8 cellular contexts compared by ENCODE assay signal in genomic region chrX:18887177-18887820, GRCh38.
DNase-seq lines count a peak whose midpoint lies in the region; ATAC-seq, FAIRE-seq and TF ChIP-seq lines count a peak whose summit lies in the region.

No MANE protein-coding gene starts in this region.

- peaks cover 16% of the 10 kb centered on the region for H3K36me3 Mint-ChIP-seq in MCF 10A (ENCODE audit: insufficient read depth, unreplicated experiment)
- H3K36me3 Mint-ChIP-seq in naive thymus-derived CD8-positive, alpha-beta T cell = no peaks in the 10 kb centered on the region

- no peak overlapping the region for H3K9ac ChIP-seq in mammary epithelial cell (ENCODE audit: insufficient read depth, low read length)
- H3K9ac ChIP-seq in H1 (replicated peaks in 1 of 4; ENCODE audit: extremely low read depth in 1 of 4, low read depth in 3 of 4, low read length in 3 of 4) = no peak overlapping the region

- no peak overlapping the region for H2BK120ac ChIP-seq in H1 (replicated peaks; ENCODE audit: low read depth, low read length)

- H2AK5ac ChIP-seq in H1 (ENCODE audit: low read depth, low read length) = no peak overlapping the region

- intact Hi-C loops in MCF 10A (cut with micrococcal nuclease) (loop anchor here (10.0 kb wide), 1 partner anchor 212 kb away; the partner anchor contains the start of gene RS1), mammary epithelial cell (cut with micrococcal nuclease) (loop anchor here (2.0 kb wide), 1 partner anchor 462 kb away; the partner anchor contains the start of gene CDKL5), vagina (cut with DNase I) (no loop called here)

- POLR2A ChIA-PET in MCF 10A (lab: Yijun Ruan, JAX) (interaction anchor here (0.5 to 1.6 kb wide), 5 partner anchors 8 to 477 kb away, joined by 3 to 8 read pairs (median 5); partner anchors contain the start of gene CDKL5), H1 (lab: Charles Lee; ENCODE audit: partially characterized antibody) (interaction anchor here (0.6 to 1.0 kb wide), 3 partner anchors 18 to 236 kb away, joined by 3 to 4 read pairs (median 3); no protein-coding TSS in a partner anchor)
- POLR2A ChIA-PET in naive thymus-derived CD8-positive, alpha-beta T cell (lab: Charles Lee) = interaction anchor here (0.8 to 2.4 kb wide), 3 partner anchors 10 to 224 kb away, joined by 3 to 10 read pairs (median 6); no protein-coding TSS in a partner anchor

- no peak overlapping the region for H3K23ac ChIP-seq in H1 (ENCODE audit: insufficient read length)

- no peak for TF ChIP-seq POLR2A in H1 (IDR thresholded peaks at IDR 0.05; ENCODE audit: control extremely low read depth in 1 of 2, low read depth in 2 of 2, low read length in 2 of 2)
- no peak for TF ChIP-seq POLR2A in vagina (IDR thresholded peaks at IDR 0.05)

- H2BK15ac ChIP-seq in H1 (ENCODE audit: low read length) = no peak overlapping the region

- H3K9me3 ChIP-seq in mammary epithelial cell (replicated peaks; ENCODE audit: insufficient read depth, low read length) (no peaks in the 10 kb centered on the region), H1 (ENCODE audit: insufficient read depth in 2 of 2, low read depth in 1 of 2, low read length in 1 of 2) (no peaks in the 10 kb centered on the region), vagina (no peaks in the 10 kb centered on the region)

- FAIRE-seq in H1 (lab: Jason Lieb, UNC) = no peak

- H2AFZ ChIP-seq in mammary epithelial cell (ENCODE audit: low read depth, low read length) (no peak overlapping the region), H1 (ENCODE audit: low read length) (no peak overlapping the region; the same call in 1 of the 2 replicates)

- peaks cover 15% of the 10 kb centered on the region for H3K4me1 ChIP-seq in mammary epithelial cell (ENCODE audit: insufficient read depth, low read length)
- H3K4me1 ChIP-seq in H1 (replicated peaks in 1 of 4; ENCODE audit: control insufficient read depth in 3 of 4, insufficient read depth in 4 of 4, low read length in 3 of 4) = peaks cover 0 to 10% (median 2%) of the 10 kb centered on the region in 4 experiments; a peak in 2 of 7 replicates
- peaks cover 5% of the 10 kb centered on the region for H3K4me1 ChIP-seq in vagina

- no peaks in the 10 kb centered on the region for H3K27me3 Mint-ChIP-seq in MCF 10A (ENCODE audit: insufficient read depth, unreplicated experiment)
- no peaks in the 10 kb centered on the region for H3K27me3 Mint-ChIP-seq in naive thymus-derived CD8-positive, alpha-beta T cell

- peak overlapping the region; percentile 85 for H3K4me3 Mint-ChIP-seq in MCF 10A (ENCODE audit: unreplicated experiment)
- H3K4me3 Mint-ChIP-seq in naive thymus-derived CD8-positive, alpha-beta T cell = peak overlapping the region; percentile 83 to 94 (median 90)

- H3K27me3 ChIP-seq in mammary epithelial cell (ENCODE audit: insufficient read depth, low read length) (no peaks in the 10 kb centered on the region), H1 (replicated peaks in 1 of 4; ENCODE audit: control insufficient read depth in 3 of 4, extremely low read depth in 1 of 4, insufficient read depth in 3 of 4, low read length in 3 of 4) (no peaks in the 10 kb centered on the region; a peak in 1 of 7 replicates), vagina (no peaks in the 10 kb centered on the region)

- no peak overlapping the region for H4K8ac ChIP-seq in H1 (ENCODE audit: extremely low read depth, insufficient read depth, low read length)

- H3K27ac ChIP-seq in mammary epithelial cell (ENCODE audit: insufficient read depth, low read depth, low read length) (no peak overlapping the region), H1 (ENCODE audit: low read depth, low read length) (no peak overlapping the region), vagina (peak overlapping the region; percentile 78)

- H3K36me3 ChIP-seq in mammary epithelial cell (ENCODE audit: insufficient read depth, low read length) = no peaks in the 10 kb centered on the region
- no peaks in the 10 kb centered on the region for H3K36me3 ChIP-seq in H1 (ENCODE audit: control insufficient read depth in 2 of 4, insufficient read depth in 4 of 4, low read length in 3 of 4)
- no peaks in the 10 kb centered on the region for H3K36me3 ChIP-seq in vagina

- peaks cover 24% of the 10 kb centered on the region for H3K4me1 Mint-ChIP-seq in MCF 10A (ENCODE audit: insufficient read depth, unreplicated experiment)
- peaks cover 17 to 42% (median 40%) of the 10 kb centered on the region in 4 donors for H3K4me1 Mint-ChIP-seq in naive thymus-derived CD8-positive, alpha-beta T cell

- in situ Hi-C loops in mammary epithelial cell (cut with MboI; ENCODE audit: low sequenced_read_pairs in 2 of 2) = no loop called here

- no peak overlapping the region; the same call in 1 of the 2 replicates for H3K18ac ChIP-seq in H1 (ENCODE audit: extremely low read depth, low read length)

- no peak overlapping the region for H2BK12ac ChIP-seq in H1 (ENCODE audit: low read depth, low read length)

- H3K4me3 ChIP-seq in mammary epithelial cell (replicated peaks in 1 of 3; ENCODE audit: insufficient read depth in 1 of 3, low read depth in 2 of 3, low read length in 3 of 3) (no peak overlapping the region), H1 (ENCODE audit: extremely low read depth in 1 of 4, insufficient read depth in 2 of 4, low read depth in 3 of 4, low read length in 4 of 4) (peak overlapping the region in 3 of 4 experiments; percentile 23 to 53 (median 24); a peak in 5 of 8 replicates), vagina (peak overlapping the region; percentile 31 to 39)

- peak overlapping the region; percentile 97 for H3K27ac Mint-ChIP-seq in MCF 10A (ENCODE audit: low read depth, unreplicated experiment)
- H3K27ac Mint-ChIP-seq in naive thymus-derived CD8-positive, alpha-beta T cell = peak overlapping the region; percentile 83 to 95 (median 92)

- no peaks in the 10 kb centered on the region for H3K79me1 ChIP-seq in H1 (ENCODE audit: low read depth, low read length)

- no peak for TF ChIP-seq CTCF in MCF 10A (IDR thresholded peaks at IDR 0.05; ENCODE audit: unreplicated experiment)
- no peak for TF ChIP-seq CTCF in mammary epithelial cell (conservative IDR thresholded peaks at IDR 0.05 in 1 of 2, IDR thresholded peaks at IDR 0.05 in 1 of 2; ENCODE audit: extremely low read depth in 1 of 2, insufficient read depth in 1 of 2, low read depth in 1 of 2, low read length in 2 of 2)
- no peak for TF ChIP-seq CTCF in H1 (IDR thresholded peaks at IDR 0.05; ENCODE audit: control extremely low read depth in 1 of 3, insufficient read depth in 1 of 3, low read depth in 1 of 3, low read length in 3 of 3)
- TF ChIP-seq CTCF in vagina (IDR thresholded peaks at IDR 0.05) = no peak

- H3K9me3 Mint-ChIP-seq in MCF 10A (ENCODE audit: unreplicated experiment) = peaks cover 4% of the 10 kb centered on the region
- H3K9me3 Mint-ChIP-seq in naive thymus-derived CD8-positive, alpha-beta T cell = peaks cover 0 to under 1% (median 0%) of the 10 kb centered on the region in 9 donors

- TF ChIP-seq EP300 in H1 (IDR thresholded peaks at IDR 0.05; ENCODE audit: borderline replicate concordance in 1 of 2, low read depth in 2 of 2, low read length in 2 of 2) = no peak

- CTCF ChIA-PET in MCF 10A (lab: Yijun Ruan, JAX) = interaction anchor here (0.6 to 2.5 kb wide), 5 partner anchors 8 to 491 kb away, joined by 3 to 18 read pairs (median 8); no protein-coding TSS in a partner anchor
- CTCF ChIA-PET in mammary epithelial cell (lab: Charles Lee; ENCODE audit: low non-redundant PET) = no interaction called here
- CTCF ChIA-PET in H1 (lab: Charles Lee; ENCODE audit: partially characterized antibody) = interaction anchor here (0.6 to 2.2 kb wide), 9 partner anchors 119 to 574 kb away, joined by 3 to 13 read pairs (median 3); no protein-coding TSS in a partner anchor

- BruUV-seq in MCF 10A (replicated peaks; lab: Mats Ljungman, UMichigan) = no TSS peak
- no TSS peak for BruUV-seq in mammary epithelial cell (replicated peaks; lab: Mats Ljungman, UMichigan)

- 82% methylated on average over 14 of the region's 25 CpGs for WGBS in mammary epithelial cell (ENCODE audit: low coverage, missing lambda C conversion rate)
- WGBS in H1 (ENCODE audit: extremely low coverage in 1 of 2, insufficient coverage in 1 of 2, insufficient read length in 1 of 2, insufficient replicate concordance in 2 of 2, low coverage in 1 of 2, low lambda C conversion rate in 2 of 2, missing lambda C conversion rate in 1 of 2), 2 experiments = 39% methylated on average over 16 of the region's 25 CpGs; no CpG with 5 or more reads in 1 of the 2 experiments

- no peak overlapping the region for H4K5ac ChIP-seq in H1 (ENCODE audit: insufficient read length, low read depth, low read length)

- no peak overlapping the region for H3K56ac ChIP-seq in H1 (replicated peaks; ENCODE audit: insufficient read length, low read depth, low read length)

- dilution Hi-C loops in mammary epithelial cell (cut with HindIII; ENCODE audit: low sequenced_read_pairs) = no loop called here

- no peak overlapping the region for H3K14ac ChIP-seq in H1 (ENCODE audit: insufficient read length)

- H4K20me1 ChIP-seq in mammary epithelial cell (ENCODE audit: insufficient read depth, low read length) (no peaks in the 10 kb centered on the region), H1 (replicated peaks in 1 of 2; ENCODE audit: control insufficient read depth in 1 of 2, insufficient read depth in 2 of 2, low read length in 2 of 2) (no peaks in the 10 kb centered on the region)

- no peak overlapping the region for H2BK20ac ChIP-seq in H1 (ENCODE audit: low read length)

- H4K91ac ChIP-seq in H1 (replicated peaks; ENCODE audit: insufficient read length, low read length) = no peak overlapping the region

- ATAC-seq in naive thymus-derived CD8-positive, alpha-beta T cell = peak in 1 of 2 donors; percentile 28

- no peak overlapping the region for H3K4ac ChIP-seq in H1 (replicated peaks; ENCODE audit: insufficient read length, low read depth, low read length)

- no peak for TF ChIP-seq RAD21 in H1 (IDR thresholded peaks at IDR 0.05 in 1 of 2, conservative IDR thresholded peaks at IDR 0.05 in 1 of 2; ENCODE audit: low read depth in 2 of 2, low read length in 2 of 2)

- peaks cover 10% of the 10 kb centered on the region; the same call in 1 of the 2 replicates for H3K23me2 ChIP-seq in H1 (ENCODE audit: low read depth, low read length)

- H2BK5ac ChIP-seq in H1 (ENCODE audit: low read depth, low read length) = no peak overlapping the region

- no peaks in the 10 kb centered on the region for H3K79me2 ChIP-seq in mammary epithelial cell (ENCODE audit: insufficient read depth, low read length)
- no peaks in the 10 kb centered on the region for H3K79me2 ChIP-seq in H1 (ENCODE audit: control insufficient read depth in 1 of 2, insufficient read depth in 2 of 2, low read length in 2 of 2)

- H3K4me2 ChIP-seq in mammary epithelial cell (ENCODE audit: insufficient read depth, low read depth, low read length) (no peak overlapping the region), H1 (ENCODE audit: insufficient read depth in 1 of 2, low read depth in 2 of 2, low read length in 2 of 2) (peak overlapping the region; percentile 79 to 91)

- no peak for DNase-seq in MCF 10A (ENCODE audit: unreplicated experiment)
- no peak for DNase-seq in mammary epithelial cell
- DNase-seq in H1 (ENCODE audit: low read depth in 1 of 2, low spot score in 2 of 2) = peak in 1 of 2 experiments; percentile 54
- DNase-seq in naive thymus-derived CD8-positive, alpha-beta T cell = peak in 1 of 10 donors; percentile 1
- no peak for DNase-seq in vagina (ENCODE audit: extremely low spot score in 2 of 2)
- DNase-seq in 8988T = no peak
- DNase-seq in RPMI8226 = no peak
- DNase-seq in activated CD8-positive, alpha-beta memory T cell treated with anti-CD3 and anti-CD28 coated beads, Interleukin-2, amount 50 U/mL, for 48 hours = no peak

Comparison
In these comparisons a context has a peak if more than half of its experiments do, and no peak if none do; other contexts are left out.
1. H3K4me3 ChIP-seq: peak in H1 (3 of 4) and vagina (2 of 2); none in mammary epithelial cell (0 of 3).